Comparison of ENCODE assay signal across 7 cellular contexts in the genomic region with DNA sequence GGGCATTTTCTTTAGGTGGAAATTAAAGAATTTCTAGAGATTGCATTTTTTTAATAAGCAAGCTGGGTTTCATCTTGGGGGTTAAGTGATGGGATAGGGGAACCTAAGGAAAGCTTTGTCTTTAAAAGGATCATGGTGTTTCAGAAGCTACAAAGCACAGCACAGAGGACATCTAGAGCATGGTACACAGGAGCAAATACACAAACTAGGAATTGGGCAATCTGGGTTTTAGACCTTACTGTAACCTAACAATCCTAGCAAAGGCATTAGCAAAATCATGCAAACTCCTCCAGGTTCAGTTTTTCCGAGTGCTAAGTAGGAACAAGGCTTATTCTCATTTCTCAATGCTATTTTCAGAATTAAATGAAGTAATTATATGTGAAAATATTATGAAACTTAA.
"Had no signal": no experiment of that assay in that cellular context is flagged by ENCODE, and none has a peak within 500 bp of the region (broad histone marks: within the 10 kb centered on the region; RNA-seq: fewer than 3 reads in every experiment).

No MANE protein-coding gene starts in this region.

- H3K36me3 Mint-ChIP-seq: IgD-negative memory B cell had no signal

- FAIRE-seq: HTR-8/SVneo, K562 had no signal

- H3K27ac ChIP-seq: HL-60 had no signal

- ATAC-seq: K562 had no signal

- H3K27me3 Mint-ChIP-seq: IgD-negative memory B cell had no signal

- H3K4me3 ChIP-seq: K562 had no signal

- H3K4me1 Mint-ChIP-seq: IgD-negative memory B cell had no signal

- H3K4me3 Mint-ChIP-seq: IgD-negative memory B cell had no signal

- DNase-seq: IMR-90, KBM-7, KG1 had no signal
